31 cellular contexts compared by ENCODE assay signal in the genomic region with DNA sequence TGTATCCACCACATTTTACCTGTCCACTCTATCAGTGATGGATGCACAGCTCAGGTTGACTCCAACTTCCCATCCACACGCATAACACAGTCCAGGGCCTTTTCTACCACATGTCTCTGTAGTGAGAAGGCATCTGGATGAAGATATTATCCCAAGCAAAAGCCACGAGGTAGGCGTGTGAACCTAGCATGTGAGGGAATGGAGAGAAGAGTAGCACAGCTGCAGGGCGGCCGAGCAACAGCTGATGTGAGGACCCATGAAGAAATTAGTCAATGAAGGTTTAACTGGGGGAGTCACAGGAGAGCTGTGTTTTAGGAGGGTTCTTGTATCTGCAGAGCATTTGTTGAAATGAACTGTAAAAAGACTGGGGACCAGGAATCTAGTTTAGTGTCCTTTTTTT.
"Had no signal": no experiment of that assay in that cellular context is flagged by ENCODE, and none has a peak within 500 bp of the region (broad histone marks: within the 10 kb centered on the region; RNA-seq: fewer than 3 reads in every experiment).

No MANE protein-coding gene starts in this region.

- H2AFZ ChIP-seq: neural progenitor cell, parathyroid adenoma had no signal

- H3K4me1 ChIP-seq: neural progenitor cell, parathyroid adenoma, prostate gland, right lobe of liver, sigmoid colon, spleen, suprapubic skin, testis, tibial artery, transverse colon, upper lobe of right lung, vagina had no signal

- H3K9ac ChIP-seq: neural progenitor cell, parathyroid adenoma had no signal

- H3K27ac ChIP-seq: neural progenitor cell, ovary, parathyroid adenoma, prostate gland, right lobe of liver, sigmoid colon, skin epidermis, spleen, suprapubic skin, testis, tibial artery, transverse colon, upper lobe of right lung, vagina had no signal

- H3K36me3 ChIP-seq: neural progenitor cell, ovary, prostate gland, right lobe of liver, sigmoid colon, spleen, suprapubic skin, transverse colon, upper lobe of right lung, vagina had no signal

- H3K9me3 ChIP-seq: ovary, prostate gland, right lobe of liver, sigmoid colon, suprapubic skin, testis, tibial artery, transverse colon, upper lobe of right lung, vagina had no signal

- H3K27me3 ChIP-seq: neural progenitor cell, ovary, right lobe of liver, sigmoid colon, spleen, suprapubic skin, testis, tibial artery, transverse colon, upper lobe of right lung, vagina had no signal

- H3K4me3 ChIP-seq: neural progenitor cell, ovary, prostate gland, right lobe of liver, sigmoid colon, skin epidermis, smooth muscle cell, spleen, suprapubic skin, testis, tibial artery, transverse colon, upper lobe of right lung, vagina had no signal

- H3K4me2 ChIP-seq: neural progenitor cell, smooth muscle cell had no signal

- DNase-seq: naive thymus-derived CD4-positive, alpha-beta T cell; natural killer cell; occipital lobe; ovary; posterior cingulate gyrus; retina; right cardiac atrium; right lobe of liver; sigmoid colon; spleen; stimulated activated CD4-positive, alpha-beta T cell treated with anti-CD3 and anti-CD28 coated beads, Interleukin-12 subunit alpha, Interleukin-12 subunit beta, amount 100 ng/mL, for 4 hours; stimulated activated CD4-positive, alpha-beta T cell treated with anti-CD3 and anti-CD28 coated beads, Interleukin-1b, Interleukin-23, amount 100 ng/mL, for 48 hours; stimulated activated CD4-positive, alpha-beta T cell treated with anti-CD3 and anti-CD28 coated beads, Interleukin-4, amount 100 ng/mL, for 1 hour; stimulated activated CD4-positive, alpha-beta T cell treated with anti-CD3 and anti-CD28 coated beads, Interleukin-4, amount 100 ng/mL, for 4 hours; stimulated activated CD8-positive, alpha-beta memory T cell treated with anti-CD3 and anti-CD28 coated beads, Interleukin-4, amount 100 ng/mL, for 48 hours; stimulated activated naive CD4-positive, alpha-beta T cell; stimulated activated naive CD8-positive, alpha-beta T cell treated with anti-CD3 and anti-CD28 coated beads, Interleukin-15, amount 100 ng/mL, for 72 hours; stimulated activated naive CD8-positive, alpha-beta T cell treated with anti-CD3 and anti-CD28 coated beads, Interleukin-15, Interleukin-2, amounts not matched to agents 100 U/mL and 50 U/mL, for 24 hours; substantia nigra; testis; tibial artery; transverse colon; upper lobe of right lung had no signal

- H3K79me2 ChIP-seq: parathyroid adenoma had no signal

- ATAC-seq: naive thymus-derived CD4-positive, alpha-beta T cell; natural killer cell; right cardiac atrium; right lobe of liver; stimulated activated memory B cell treated with anti-CD40 and anti-IgM and Interleukin-4, amounts not matched to agents 10 μg/mL and 1 μg/mL and 100 μg/mL, for 72 hours; stimulated activated naive CD8-positive, alpha-beta T cell treated with anti-CD3 and anti-CD28 coated beads, Interleukin-15, amount 100 ng/mL, for 72 hours; stimulated activated naive CD8-positive, alpha-beta T cell treated with anti-CD3 and anti-CD28 coated beads, Interleukin-15, Interleukin-2, amounts not matched to agents 100 U/mL and 50 U/mL, for 24 hours; upper lobe of right lung had no signal
